1 cellular context compared by ENCODE assay signal in the genomic region with DNA sequence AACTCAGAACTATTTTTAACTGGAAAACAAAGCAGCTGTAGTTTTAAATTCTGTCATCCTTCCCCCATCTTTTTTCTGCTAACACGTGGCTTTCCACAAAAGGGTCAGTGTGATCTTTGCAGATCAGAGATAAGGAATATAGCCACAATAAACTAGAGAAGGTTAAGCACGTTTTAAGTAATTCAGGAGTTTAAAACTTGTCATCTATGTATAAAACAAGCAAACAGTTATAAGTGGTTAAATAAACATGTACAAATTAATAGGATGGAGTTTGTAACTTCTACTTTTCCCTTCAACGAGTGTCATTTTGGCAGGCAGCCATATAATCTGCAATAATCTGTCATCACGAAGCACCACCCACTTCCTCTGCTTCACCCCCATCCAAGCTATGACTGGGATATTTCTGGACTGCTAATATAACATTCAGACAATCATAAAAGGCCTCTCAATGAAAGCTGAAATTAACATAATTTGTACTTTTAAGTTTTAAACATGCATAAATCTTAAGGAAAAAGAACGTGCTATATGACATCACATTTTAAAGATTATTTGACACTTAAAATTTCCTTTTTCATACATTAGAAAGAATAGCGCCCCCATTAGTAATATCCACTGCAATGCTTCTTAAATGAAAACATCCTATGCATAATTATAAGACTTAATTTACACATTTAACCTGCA.
A peak's percentile ranks its signal among the peaks of the same experiment; 100 is the strongest.
TF ChIP-seq lines count a peak whose summit lies in the region.

No MANE protein-coding gene starts in this region.

TF ChIP-seq in HepG2, 621 proteins besides CTCF, POLR2A, EP300 and RAD21:
- TF ChIP-seq POGZ (CRISPR knock-in tag; IDR thresholded peaks at IDR 0.05) (no peak), NFATC3 (CRISPR knock-in tag; IDR thresholded peaks at IDR 0.05) (no peak), IRF2 (CRISPR knock-in tag; IDR thresholded peaks at IDR 0.05) (no peak), SOX13 (IDR thresholded peaks at IDR 0.05) (no peak), SOX13 (CRISPR knock-in tag; conservative IDR thresholded peaks at IDR 0.05 in 1 of 2, IDR thresholded peaks at IDR 0.05 in 1 of 2) (0 out of 4 replicates have a peak, but pooled peaks of 1 of the 2 experiments have one; percentile 4), ZNF205 (CRISPR knock-in tag; IDR thresholded peaks at IDR 0.05) (no peak), MEF2D (CRISPR knock-in tag; IDR thresholded peaks at IDR 0.05) (no peak), SAP130 (CRISPR knock-in tag; IDR thresholded peaks at IDR 0.05; ENCODE audit: low read depth) (0 out of 2 replicates have a peak, but pooled peaks have one; percentile 11)
- TF ChIP-seq, protein P1, sequence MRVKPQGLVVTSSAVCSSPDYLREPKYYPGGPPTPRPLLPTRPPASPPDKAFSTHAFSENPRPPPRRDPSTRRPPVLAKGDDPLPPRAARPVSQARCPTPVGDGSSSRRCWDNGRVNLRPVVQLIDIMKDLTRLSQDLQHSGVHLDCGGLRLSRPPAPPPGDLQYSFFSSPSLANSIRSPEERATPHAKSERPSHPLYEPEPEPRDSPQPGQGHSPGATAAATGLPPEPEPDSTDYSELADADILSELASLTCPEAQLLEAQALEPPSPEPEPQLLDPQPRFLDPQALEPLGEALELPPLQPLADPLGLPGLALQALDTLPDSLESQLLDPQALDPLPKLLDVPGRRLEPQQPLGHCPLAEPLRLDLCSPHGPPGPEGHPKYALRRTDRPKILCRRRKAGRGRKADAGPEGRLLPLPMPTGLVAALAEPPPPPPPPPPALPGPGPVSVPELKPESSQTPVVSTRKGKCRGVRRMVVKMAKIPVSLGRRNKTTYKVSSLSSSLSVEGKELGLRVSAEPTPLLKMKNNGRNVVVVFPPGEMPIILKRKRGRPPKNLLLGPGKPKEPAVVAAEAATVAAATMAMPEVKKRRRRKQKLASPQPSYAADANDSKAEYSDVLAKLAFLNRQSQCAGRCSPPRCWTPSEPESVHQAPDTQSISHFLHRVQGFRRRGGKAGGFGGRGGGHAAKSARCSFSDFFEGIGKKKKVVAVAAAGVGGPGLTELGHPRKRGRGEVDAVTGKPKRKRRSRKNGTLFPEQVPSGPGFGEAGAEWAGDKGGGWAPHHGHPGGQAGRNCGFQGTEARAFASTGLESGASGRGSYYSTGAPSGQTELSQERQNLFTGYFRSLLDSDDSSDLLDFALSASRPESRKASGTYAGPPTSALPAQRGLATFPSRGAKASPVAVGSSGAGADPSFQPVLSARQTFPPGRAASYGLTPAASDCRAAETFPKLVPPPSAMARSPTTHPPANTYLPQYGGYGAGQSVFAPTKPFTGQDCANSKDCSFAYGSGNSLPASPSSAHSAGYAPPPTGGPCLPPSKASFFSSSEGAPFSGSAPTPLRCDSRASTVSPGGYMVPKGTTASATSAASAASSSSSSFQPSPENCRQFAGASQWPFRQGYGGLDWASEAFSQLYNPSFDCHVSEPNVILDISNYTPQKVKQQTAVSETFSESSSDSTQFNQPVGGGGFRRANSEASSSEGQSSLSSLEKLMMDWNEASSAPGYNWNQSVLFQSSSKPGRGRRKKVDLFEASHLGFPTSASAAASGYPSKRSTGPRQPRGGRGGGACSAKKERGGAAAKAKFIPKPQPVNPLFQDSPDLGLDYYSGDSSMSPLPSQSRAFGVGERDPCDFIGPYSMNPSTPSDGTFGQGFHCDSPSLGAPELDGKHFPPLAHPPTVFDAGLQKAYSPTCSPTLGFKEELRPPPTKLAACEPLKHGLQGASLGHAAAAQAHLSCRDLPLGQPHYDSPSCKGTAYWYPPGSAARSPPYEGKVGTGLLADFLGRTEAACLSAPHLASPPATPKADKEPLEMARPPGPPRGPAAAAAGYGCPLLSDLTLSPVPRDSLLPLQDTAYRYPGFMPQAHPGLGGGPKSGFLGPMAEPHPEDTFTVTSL (CRISPR knock-in tag; IDR thresholded peaks at IDR 0.05; ENCODE audit: borderline replicate concordance) = no peak
- TF ChIP-seq, protein P2, sequence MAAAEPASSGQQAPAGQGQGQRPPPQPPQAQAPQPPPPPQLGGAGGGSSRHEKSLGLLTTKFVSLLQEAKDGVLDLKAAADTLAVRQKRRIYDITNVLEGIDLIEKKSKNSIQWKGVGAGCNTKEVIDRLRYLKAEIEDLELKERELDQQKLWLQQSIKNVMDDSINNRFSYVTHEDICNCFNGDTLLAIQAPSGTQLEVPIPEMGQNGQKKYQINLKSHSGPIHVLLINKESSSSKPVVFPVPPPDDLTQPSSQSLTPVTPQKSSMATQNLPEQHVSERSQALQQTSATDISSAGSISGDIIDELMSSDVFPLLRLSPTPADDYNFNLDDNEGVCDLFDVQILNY (CRISPR knock-in tag; conservative IDR thresholded peaks at IDR 0.05) = no peak
- TF ChIP-seq, protein P3, sequence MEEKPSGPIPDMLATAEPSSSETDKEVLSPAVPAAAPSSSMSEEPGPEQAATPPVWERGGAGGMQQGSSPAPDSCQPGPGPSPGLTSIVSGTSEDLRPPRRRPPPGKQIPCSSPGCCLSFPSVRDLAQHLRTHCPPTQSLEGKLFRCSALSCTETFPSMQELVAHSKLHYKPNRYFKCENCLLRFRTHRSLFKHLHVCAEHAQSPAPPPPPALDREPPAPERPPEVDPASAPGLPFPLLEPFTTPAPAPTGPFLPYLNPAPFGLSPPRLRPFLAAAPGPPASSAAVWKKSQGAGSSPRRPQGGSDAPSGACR (CRISPR knock-in tag; IDR thresholded peaks at IDR 0.05) = no peak
